Comparison of ENCODE assay signal across 11 cellular contexts in genomic region chr12:47781479-47782371, GRCh38. TPM values are rescaled to one million over a fixed set of nuclear protein-coding genes. Genes with fewer than 3 reads are reported as not detected.
DNase-seq lines count a peak whose midpoint lies in the region; ATAC-seq and TF ChIP-seq lines count a peak whose summit lies in the region.
"Had no signal": no experiment of that assay in that cellular context is flagged by ENCODE, and none has a peak within 500 bp of the region (broad histone marks: within the 10 kb centered on the region; RNA-seq: fewer than 3 reads in every experiment).

No MANE protein-coding gene starts in this region.

- H3K36me3 Mint-ChIP-seq in CD14-positive monocyte = peaks cover 51 to 59% of the 10 kb centered on the region in 2 donors
- peaks cover 48% of the 10 kb centered on the region for H3K36me3 Mint-ChIP-seq in activated T-helper 2 cell treated with anti-CD3 and anti-CD28 coated beads, Interferon-gamma antibody, Interleukin-2, Interleukin-4, amounts not matched to agents 10 μg/mL and 5 μg/mL and 100 μg/mL, durations not matched to agents 14 hours and 24 hours and 36 hours (ENCODE audit: low read depth)

- H3K4me3 Mint-ChIP-seq in CD14-positive monocyte = no peak overlapping the region
- no peak overlapping the region for H3K4me3 Mint-ChIP-seq in activated T-helper 2 cell treated with anti-CD3 and anti-CD28 coated beads, Interferon-gamma antibody, Interleukin-2, Interleukin-4, amounts not matched to agents 10 μg/mL and 5 μg/mL and 100 μg/mL, durations not matched to agents 14 hours and 24 hours and 36 hours (ENCODE audit: low read depth)

- peaks cover 0 to 5% (median 0%) of the 10 kb centered on the region in 7 donors for H3K9me3 Mint-ChIP-seq in CD14-positive monocyte
- no peaks in the 10 kb centered on the region for H3K9me3 Mint-ChIP-seq in activated T-helper 2 cell treated with anti-CD3 and anti-CD28 coated beads, Interferon-gamma antibody, Interleukin-2, Interleukin-4, amounts not matched to agents 10 μg/mL and 5 μg/mL and 100 μg/mL, durations not matched to agents 14 hours and 24 hours and 36 hours

- no peak for TF ChIP-seq CTCF in CD14-positive monocyte (IDR thresholded peaks at IDR 0.05)
- no peak for TF ChIP-seq CTCF in HCT116 (IDR thresholded peaks at IDR 0.05 in 2 of 3, conservative IDR thresholded peaks at IDR 0.05 in 1 of 3; ENCODE audit: borderline replicate concordance in 1 of 3, insufficient read depth in 1 of 3, low read depth in 2 of 3, low read length in 2 of 3)
- no peak for TF ChIP-seq CTCF in lower lobe of right lung (IDR thresholded peaks at IDR 0.05)
- no peak for TF ChIP-seq CTCF in right lobe of liver (IDR thresholded peaks at IDR 0.05)

- H4K20me1 ChIP-seq in HCT116 (ENCODE audit: insufficient read depth) = no peaks in the 10 kb centered on the region

- 61% methylated on average over 6 of the region's 13 CpGs for WGBS in right lobe of liver (ENCODE audit: insufficient coverage, low coverage, low lambda C conversion rate, missing lambda C conversion rate)

- ATAC-seq in HCT116 (no peak), lower lobe of right lung (no peak), HG03135 (IDR thresholded peaks at IDR 0.05; ENCODE audit: unreplicated experiment) (no peak), right lobe of liver (no peak)
- ATAC-seq: left cardiac atrium had no signal

- CTCF ChIA-PET in HCT116 (lab: Charles Lee) = interaction anchor here (1.4 to 1.5 kb wide), 2 partner anchors 14 to 56 kb away, joined by 3 to 5 read pairs; no protein-coding TSS in a partner anchor

- H3K36me3 ChIP-seq in HCT116 (ENCODE audit: control insufficient read depth in 1 of 2, insufficient read depth in 2 of 2, low read length in 2 of 2) (peaks cover 13 to 18% of the 10 kb centered on the region in 2 experiments; a peak in 3 of 4 replicates), lower lobe of right lung (peaks cover 52% of the 10 kb centered on the region), right lobe of liver (peaks cover 0 to 17% (median 10%) of the 10 kb centered on the region in 4 donors)

- H3K4me3 ChIP-seq in HCT116 (replicated peaks in 1 of 2; ENCODE audit: low read depth in 1 of 2, low read length in 2 of 2) (no peak overlapping the region), lower lobe of right lung (no peak overlapping the region), right lobe of liver (no peak overlapping the region)

- H3K79me2 ChIP-seq in HCT116 (ENCODE audit: insufficient read depth, low read length) = no peaks in the 10 kb centered on the region

- peak overlapping the region in 5 of 7 donors; percentile 31 to 78 (median 58) for H3K27ac Mint-ChIP-seq in CD14-positive monocyte
- peak overlapping the region; percentile 72 for H3K27ac Mint-ChIP-seq in activated T-helper 2 cell treated with anti-CD3 and anti-CD28 coated beads, Interferon-gamma antibody, Interleukin-2, Interleukin-4, amounts not matched to agents 10 μg/mL and 5 μg/mL and 100 μg/mL, durations not matched to agents 14 hours and 24 hours and 36 hours

- no peaks in the 10 kb centered on the region for H3K9me2 ChIP-seq in HCT116 (ENCODE audit: insufficient read depth)

- H3K9me3 ChIP-seq in HCT116 (ENCODE audit: control insufficient read depth in 1 of 2, insufficient read depth in 1 of 2, low read depth in 1 of 2, low read length in 2 of 2) (no peaks in the 10 kb centered on the region), lower lobe of right lung (no peaks in the 10 kb centered on the region), right lobe of liver (no peaks in the 10 kb centered on the region)

- H3K27me3 ChIP-seq in HCT116 (ENCODE audit: insufficient read depth, low read length) (no peaks in the 10 kb centered on the region), lower lobe of right lung (ENCODE audit: low read depth) (no peaks in the 10 kb centered on the region), right lobe of liver (no peaks in the 10 kb centered on the region)

- no peaks in the 10 kb centered on the region for H3K27me3 Mint-ChIP-seq in CD14-positive monocyte (ENCODE audit: low read depth in 3 of 3)
- no peaks in the 10 kb centered on the region for H3K27me3 Mint-ChIP-seq in activated T-helper 2 cell treated with anti-CD3 and anti-CD28 coated beads, Interferon-gamma antibody, Interleukin-2, Interleukin-4, amounts not matched to agents 10 μg/mL and 5 μg/mL and 100 μg/mL, durations not matched to agents 14 hours and 24 hours and 36 hours (ENCODE audit: low read depth)

- no peak overlapping the region for H3K4me2 ChIP-seq in HCT116 (ENCODE audit: low read length)

- H3K4me1 Mint-ChIP-seq in CD14-positive monocyte = peaks cover 16% of the 10 kb centered on the region
- H3K4me1 Mint-ChIP-seq in activated T-helper 2 cell treated with anti-CD3 and anti-CD28 coated beads, Interferon-gamma antibody, Interleukin-2, Interleukin-4, amounts not matched to agents 10 μg/mL and 5 μg/mL and 100 μg/mL, durations not matched to agents 14 hours and 24 hours and 36 hours (ENCODE audit: low read depth) = peaks cover 20% of the 10 kb centered on the region

- H2AFZ ChIP-seq in HCT116 (ENCODE audit: low read depth, low read length, poor library complexity, severe bottlenecking) = no peak overlapping the region

- TF ChIP-seq RAD21 in HCT116 (IDR thresholded peaks at IDR 0.05; ENCODE audit: low read depth) = no peak

- no peak overlapping the region for H3K9ac ChIP-seq in HCT116 (ENCODE audit: low read length)

- RAD21 ChIA-PET in HCT116 (lab: Charles Lee; ENCODE audit: low non-redundant PET in 1 of 2, low total read pairs in 2 of 2, uncharacterized antibody in 2 of 2, unreplicated experiment in 2 of 2) = interaction anchor here in 1 of 2 experiments (0.7 to 1.1 kb wide), 2 partner anchors 40 to 56 kb away, joined by 3 to 4 read pairs; no protein-coding TSS in a partner anchor

- intact Hi-C loops in CD14-positive monocyte (cut with micrococcal nuclease) (loop anchor here (10.0 kb wide), 2 partner anchors 53 to 127 kb away; no protein-coding TSS in a partner anchor), HCT116 (cut with micrococcal nuclease) (no loop called here), lower lobe of right lung (cut with DNase I) (no loop called here), right lobe of liver (cut with DNase I) (no loop called here)
- intact Hi-C loops in activated T-helper 2 cell treated with anti-CD3 and anti-CD28 coated beads, Interferon-gamma antibody, Interleukin-2, Interleukin-4, amounts not matched to agents 10 μg/mL and 5 μg/mL and 100 μg/mL, durations not matched to agents 14 hours and 24 hours and 36 hours (cut with micrococcal nuclease) = no loop called here

- peak; percentile 36 for DNase-seq in CD14-positive monocyte (ENCODE audit: low spot score)
- DNase-seq in HCT116 (ENCODE audit: low read depth, low spot score) = no peak
- no peak for DNase-seq in activated T-helper 2 cell treated with anti-CD3 and anti-CD28 coated beads, Interferon-gamma antibody, Interleukin-2, Interleukin-4, amounts not matched to agents 10 μg/mL and 5 μg/mL and 100 μg/mL, durations not matched to agents 14 hours and 24 hours and 36 hours (ENCODE audit: low spot score)
- peak; percentile 38 for DNase-seq in lower lobe of right lung
- no peak for DNase-seq in right lobe of liver
- no peak for DNase-seq in midbrain (lab: John Stamatoyannopoulos, UW)
- DNase-seq in GOT3 (lab: John Stamatoyannopoulos, UW) = no peak
- DNase-seq: activated CD4-positive, alpha-beta T cell treated with anti-CD3 and anti-CD28 coated beads for 4 hours; effector memory CD4-positive, alpha-beta T cell; left cardiac atrium had no signal

- TF ChIP-seq POLR2A in HCT116 (IDR thresholded peaks at IDR 0.05; ENCODE audit: borderline replicate concordance, extremely low read depth, insufficient read depth, insufficient read length) (no peak), right lobe of liver (IDR thresholded peaks at IDR 0.05) (no peak)

- H3K27ac ChIP-seq in HCT116 (ENCODE audit: low read depth, low read length) = 0 out of 2 replicates have a peak overlapping the region, but pooled peaks have one; percentile 18
- H3K27ac ChIP-seq in lower lobe of right lung = no peak overlapping the region
- no peak overlapping the region for H3K27ac ChIP-seq in right lobe of liver

- H3K4me1 ChIP-seq in HCT116 (ENCODE audit: control insufficient read depth in 1 of 2, insufficient read depth in 2 of 2, low read length in 2 of 2) = peaks cover 4 to 16% of the 10 kb centered on the region in 2 experiments; a peak in 2 of 4 replicates
- peaks cover 29% of the 10 kb centered on the region for H3K4me1 ChIP-seq in lower lobe of right lung
- H3K4me1 ChIP-seq in right lobe of liver = peaks cover 0 to 9% (median 0%) of the 10 kb centered on the region in 4 donors

- BruUV-seq in HCT116 (replicated peaks; lab: Mats Ljungman, UMichigan) = no TSS peak

- POLR2A ChIA-PET in HCT116 (lab: Charles Lee) = no interaction called here

TF ChIP-seq in HCT116, 20 proteins besides CTCF, POLR2A, EP300 and RAD21 (continues in another document):
- TF ChIP-seq CBX3 (IDR thresholded peaks at IDR 0.05; ENCODE audit: low read depth) = no peak

RNA-seq across cellular contexts. Expression of gene SLC48A1, which starts 8.7 kb away (rescaled TPM):
- polyA plus RNA-seq in CD14-positive monocyte = 10 to 100 TPM; 15.8 to 19.6 TPM
- 20.0 TPM for total RNA-seq in HCT116 (2021; ENCODE audit: unreplicated experiment)
- polyA plus RNA-seq in HCT116 (2012) = 12.2 and 15.7 TPM in 2 replicates
- 7.3 and 7.4 TPM in 2 replicates for total RNA-seq in activated T-helper 2 cell treated with anti-CD3 and anti-CD28 coated beads, Interferon-gamma antibody, Interleukin-2, Interleukin-4, amounts not matched to agents 10 μg/mL and 5 μg/mL and 100 μg/mL, durations not matched to agents 14 hours and 24 hours and 36 hours
- 39.9 TPM for total RNA-seq in lower lobe of right lung
- 10 to 100 TPM; 12.4 to 20.4 (median 18.0) TPM for total RNA-seq in right lobe of liver

RNA-seq across cellular contexts. Expression of gene RAPGEF3, which starts 23.0 kb away (rescaled TPM):
- polyA plus RNA-seq in CD14-positive monocyte = under 1 TPM; 0.08 to 0.60 TPM
- total RNA-seq in HCT116 (2021; ENCODE audit: unreplicated experiment) (1.8 TPM), lower lobe of right lung (44.5 TPM), right lobe of liver (1 to 10 TPM in 5 of 6 experiments, under 1 TPM in 1; 0.81 to 4.6 (median 2.6) TPM)
- 1.1 and 1.9 TPM in 2 replicates for polyA plus RNA-seq in HCT116 (2012)
- 1.8 and 2.7 TPM in 2 replicates for total RNA-seq in activated T-helper 2 cell treated with anti-CD3 and anti-CD28 coated beads, Interferon-gamma antibody, Interleukin-2, Interleukin-4, amounts not matched to agents 10 μg/mL and 5 μg/mL and 100 μg/mL, durations not matched to agents 14 hours and 24 hours and 36 hours

RNA-seq across cellular contexts. Expression of gene HDAC7, which starts 38.0 kb away (rescaled TPM):
- polyA plus RNA-seq in CD14-positive monocyte = 1 to 10 TPM; 5.9 to 8.4 TPM
- total RNA-seq in HCT116 (2021; ENCODE audit: unreplicated experiment) (38.1 TPM), lower lobe of right lung (104 TPM), right lobe of liver (10 to 100 TPM in 2 of 6 experiments, 1 to 10 TPM in 4; 6.6 to 18.8 (median 8.4) TPM)
- polyA plus RNA-seq in HCT116 (2012) = 23.3 and 24.6 TPM in 2 replicates
- 251 and 253 TPM in 2 replicates for total RNA-seq in activated T-helper 2 cell treated with anti-CD3 and anti-CD28 coated beads, Interferon-gamma antibody, Interleukin-2, Interleukin-4, amounts not matched to agents 10 μg/mL and 5 μg/mL and 100 μg/mL, durations not matched to agents 14 hours and 24 hours and 36 hours

RNA-seq across cellular contexts. Expression of gene ENDOU, which starts 56.4 kb away (rescaled TPM):
- polyA plus RNA-seq in CD14-positive monocyte = under 1 TPM in 1 of 2 donors, not detected in 1; 0.40 TPM
- total RNA-seq in HCT116 (2021; ENCODE audit: unreplicated experiment) (not detected), lower lobe of right lung (not detected), right lobe of liver (not detected)
- polyA plus RNA-seq in HCT116 (2012) = 0.08 TPM in 1 of 2 replicates, not detected in the other
- not detected in 2 replicates for total RNA-seq in activated T-helper 2 cell treated with anti-CD3 and anti-CD28 coated beads, Interferon-gamma antibody, Interleukin-2, Interleukin-4, amounts not matched to agents 10 μg/mL and 5 μg/mL and 100 μg/mL, durations not matched to agents 14 hours and 24 hours and 36 hours

Comparison
In these comparisons a context has a peak if more than half of its experiments do, and no peak if none do; other contexts are left out.
1. DNase-seq: peak in CD14-positive monocyte (single experiment) and lower lobe of right lung (single experiment); none in HCT116 (single experiment), activated T-helper 2 cell treated with anti-CD3 and anti-CD28 coated beads, Interferon-gamma antibody, Interleukin-2, Interleukin-4, amounts not matched to agents 10 μg/mL and 5 μg/mL and 100 μg/mL, durations not matched to agents 14 hours and 24 hours and 36 hours (single experiment), right lobe of liver (0 of 3), midbrain (single experiment) and GOT3 (single experiment).
2. intact Hi-C loops: an anchor here in CD14-positive monocyte (10.0 kb wide); none called in HCT116, activated T-helper 2 cell treated with anti-CD3 and anti-CD28 coated beads, Interferon-gamma antibody, Interleukin-2, Interleukin-4, amounts not matched to agents 10 μg/mL and 5 μg/mL and 100 μg/mL, durations not matched to agents 14 hours and 24 hours and 36 hours, lower lobe of right lung and right lobe of liver.